11 cellular contexts compared by ENCODE assay signal in the genomic region with DNA sequence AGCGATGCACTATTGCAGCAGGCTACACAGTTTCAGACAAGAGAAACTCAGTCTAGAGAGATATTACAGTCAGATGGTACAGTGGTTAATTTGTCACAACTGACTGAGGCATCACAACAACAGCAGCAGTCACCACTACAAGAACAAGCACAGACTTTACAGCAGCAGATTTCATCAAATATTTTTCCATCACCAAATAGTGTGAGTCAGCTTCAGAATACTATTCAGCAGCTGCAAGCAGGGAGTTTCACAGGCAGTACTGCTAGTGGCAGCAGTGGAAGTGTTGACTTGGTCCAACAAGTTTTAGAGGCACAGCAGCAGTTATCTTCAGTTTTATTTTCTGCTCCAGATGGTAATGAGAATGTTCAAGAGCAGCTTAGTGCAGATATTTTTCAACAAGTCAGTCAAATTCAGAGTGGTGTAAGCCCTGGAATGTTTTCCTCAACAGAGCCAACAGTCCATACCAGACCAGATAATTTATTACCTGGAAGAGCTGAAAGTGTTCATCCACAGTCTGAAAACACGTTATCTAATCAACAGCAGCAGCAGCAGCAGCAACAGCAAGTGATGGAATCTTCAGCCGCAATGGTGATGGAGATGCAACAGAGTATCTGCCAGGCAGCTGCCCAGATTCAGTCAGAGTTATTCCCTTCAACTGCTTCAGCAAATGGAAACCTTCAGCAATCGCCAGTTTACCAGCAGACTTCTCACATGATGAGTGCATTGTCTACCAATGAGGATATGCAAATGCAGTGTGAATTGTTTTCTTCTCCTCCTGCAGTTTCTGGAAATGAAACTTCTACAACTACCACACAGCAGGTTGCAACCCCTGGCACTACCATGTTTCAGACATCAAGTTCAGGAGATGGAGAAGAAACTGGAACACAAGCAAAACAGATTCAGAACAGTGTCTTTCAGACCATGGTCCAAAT. TPM values are rescaled to one million over a fixed set of nuclear protein-coding genes. Genes with fewer than 3 reads are reported as not detected.
DNase-seq lines count a peak whose midpoint lies in the region; ATAC-seq and TF ChIP-seq lines count a peak whose summit lies in the region.
"Had no signal": no experiment of that assay in that cellular context is flagged by ENCODE, and none has a peak within 500 bp of the region (broad histone marks: within the 10 kb centered on the region; RNA-seq: fewer than 3 reads in every experiment).

No MANE protein-coding gene starts in this region.

- H3K9me3 Mint-ChIP-seq in activated CD4-positive, alpha-beta memory T cell treated with anti-CD3 and anti-CD28 coated beads for 36 hours: no peaks in the 10 kb centered on the region

- peaks cover 40% of the 10 kb centered on the region for H3K36me3 Mint-ChIP-seq in activated CD4-positive, alpha-beta memory T cell treated with anti-CD3 and anti-CD28 coated beads for 36 hours

- H3K4me1 ChIP-seq in right cardiac atrium (ENCODE audit: control insufficient read depth, insufficient read depth, low read length) (no peaks in the 10 kb centered on the region), hepatocyte (ENCODE audit: insufficient read depth) (no peaks in the 10 kb centered on the region), vagina (no peaks in the 10 kb centered on the region)
- H3K4me1 ChIP-seq: parathyroid adenoma had no signal

- peaks cover 17% of the 10 kb centered on the region for H3K4me1 Mint-ChIP-seq in activated CD4-positive, alpha-beta memory T cell treated with anti-CD3 and anti-CD28 coated beads for 36 hours (ENCODE audit: low read depth)

- H3K27me3 Mint-ChIP-seq in activated CD4-positive, alpha-beta memory T cell treated with anti-CD3 and anti-CD28 coated beads for 36 hours: no peaks in the 10 kb centered on the region

- intact Hi-C loops in right cardiac atrium (cut with DNase I): no loop called here
- intact Hi-C loops in left ventricle myocardium superior (cut with micrococcal nuclease): no loop called here
- intact Hi-C loops in activated CD4-positive, alpha-beta memory T cell treated with anti-CD3 and anti-CD28 coated beads for 36 hours (cut with micrococcal nuclease): no loop called here
- intact Hi-C loops in vagina (cut with DNase I): no loop called here

- TF ChIP-seq CTCF in hepatocyte (IDR thresholded peaks at IDR 0.05; ENCODE audit: poor library complexity): no peak
- TF ChIP-seq CTCF in vagina (IDR thresholded peaks at IDR 0.05): no peak

- H3K27ac ChIP-seq in right cardiac atrium (ENCODE audit: low read length) (peak overlapping the region; percentile 13), hepatocyte (peak overlapping the region; percentile 51), vagina (peak overlapping the region; percentile 30)
- H3K27ac ChIP-seq: parathyroid adenoma had no signal

- no peaks in the 10 kb centered on the region for H3K9me3 ChIP-seq in right cardiac atrium (ENCODE audit: control insufficient read depth, low read length)
- no peaks in the 10 kb centered on the region for H3K9me3 ChIP-seq in hepatocyte (ENCODE audit: low read depth)
- no peaks in the 10 kb centered on the region for H3K9me3 ChIP-seq in vagina

- WGBS in right cardiac atrium: 63% methylated on average over 4 of the region's 4 CpGs
- 83% methylated on average over 4 of the region's 4 CpGs for WGBS in hepatocyte (ENCODE audit: low lambda C conversion rate, missing lambda C conversion rate)

- no peaks in the 10 kb centered on the region for H3K9me2 ChIP-seq in hepatocyte (replicated peaks; ENCODE audit: insufficient read depth)

- POLR2A ChIA-PET in activated CD4-positive, alpha-beta memory T cell treated with anti-CD3 and anti-CD28 coated beads for 36 hours (lab: Charles Lee): interaction anchor here (1.5 kb wide), 1 partner anchor 128 kb away, joined by 4 read pairs; no protein-coding TSS in a partner anchor
- POLR2A ChIA-PET in HEK293T (lab: Yijun Ruan, JAX): no interaction called here

- H3K36me3 ChIP-seq in hepatocyte (replicated peaks; ENCODE audit: insufficient read depth, low read depth): no peaks in the 10 kb centered on the region
- peaks cover 0 to 45% of the 10 kb centered on the region in 2 donors for H3K36me3 ChIP-seq in vagina

- H3K27me3 ChIP-seq in right cardiac atrium (ENCODE audit: control insufficient read depth, insufficient read depth) (no peaks in the 10 kb centered on the region), hepatocyte (no peaks in the 10 kb centered on the region), vagina (no peaks in the 10 kb centered on the region)

- peaks cover 17% of the 10 kb centered on the region for H3K79me2 ChIP-seq in hepatocyte
- H3K79me2 ChIP-seq: parathyroid adenoma had no signal

- H2AFZ ChIP-seq in hepatocyte: no peak overlapping the region
- H2AFZ ChIP-seq: parathyroid adenoma had no signal

- no peak overlapping the region for H3K4me2 ChIP-seq in hepatocyte

- H3K27ac Mint-ChIP-seq in activated CD4-positive, alpha-beta memory T cell treated with anti-CD3 and anti-CD28 coated beads for 36 hours: peak overlapping the region; percentile 77

- no peak overlapping the region for H3K4me3 ChIP-seq in right cardiac atrium (ENCODE audit: low read length)
- no peak overlapping the region for H3K4me3 ChIP-seq in hepatocyte
- H3K4me3 ChIP-seq in vagina: no peak overlapping the region

- DNase-seq in right cardiac atrium (no peak), left ventricle myocardium superior (no peak), hepatocyte (ENCODE audit: low spot score) (peak; percentile 29), vagina (ENCODE audit: extremely low spot score in 2 of 2) (no peak), HEK293T (ENCODE audit: extremely low spot score) (no peak)
- DNase-seq in activated CD4-positive, alpha-beta memory T cell treated with anti-CD3 and anti-CD28 coated beads for 36 hours: peak; percentile 26
- DNase-seq: effector memory CD4-positive, alpha-beta T cell; NCI-H82 had no signal

- CTCF ChIA-PET in activated CD4-positive, alpha-beta memory T cell treated with anti-CD3 and anti-CD28 coated beads for 36 hours (lab: Charles Lee): interaction anchor here (0.8 to 2.0 kb wide), 2 partner anchors 62 to 296 kb away, joined by 3 to 7 read pairs; partner anchors contain the start of gene NOB1
- CTCF ChIA-PET in HEK293T (lab: Yijun Ruan, JAX): no interaction called here

- no peak overlapping the region for H3K4me3 Mint-ChIP-seq in activated CD4-positive, alpha-beta memory T cell treated with anti-CD3 and anti-CD28 coated beads for 36 hours

- TF ChIP-seq POLR2A in vagina (IDR thresholded peaks at IDR 0.05): no peak

- ATAC-seq in right cardiac atrium (peak; percentile 16 to 42), left ventricle myocardium superior (no peak), HG02852 (IDR thresholded peaks at IDR 0.05; ENCODE audit: unreplicated experiment) (no peak), HG03045 (IDR thresholded peaks at IDR 0.05; ENCODE audit: unreplicated experiment) (no peak)

- no peaks in the 10 kb centered on the region for H4K20me1 ChIP-seq in hepatocyte (ENCODE audit: insufficient read depth, poor library complexity, severe bottlenecking)

TF ChIP-seq in HEK293T, 16 proteins besides CTCF, POLR2A, EP300 and RAD21:
- TF ChIP-seq TARDBP (IDR thresholded peaks at IDR 0.05) (no peak), SUZ12 (IDR thresholded peaks at IDR 0.05) (no peak), BHLHE40 (IDR thresholded peaks at IDR 0.05; ENCODE audit: borderline replicate concordance) (no peak), LEF1 (IDR thresholded peaks at IDR 0.05; ENCODE audit: borderline replicate concordance) (no peak), FOXA1 (IDR thresholded peaks at IDR 0.05) (no peak), SP1 (IDR thresholded peaks at IDR 0.05) (no peak)

RNA-seq across cellular contexts. Expression of gene NQO1, which starts 34.1 kb away (rescaled TPM):
- total RNA-seq in right cardiac atrium (10 to 100 TPM; 11.5 to 27.0 (median 15.7) TPM), left ventricle myocardium superior (36.2 TPM), hepatocyte (131 and 132 TPM in 2 replicates), vagina (84.5 TPM)
- polyA plus RNA-seq in right cardiac atrium (19.9 TPM), hepatocyte (142 and 169 TPM in 2 replicates)
- total RNA-seq in activated CD4-positive, alpha-beta memory T cell treated with anti-CD3 and anti-CD28 coated beads for 36 hours: 10 to 100 TPM; 14.9 to 18.2 TPM

Comparison
In these comparisons a context has a peak if more than half of its experiments do, and no peak if none do; other contexts are left out.
1. ATAC-seq: peak in right cardiac atrium (2 of 2); none in left ventricle myocardium superior (single experiment), HG02852 (single experiment) and HG03045 (single experiment).
2. DNase-seq: peak in activated CD4-positive, alpha-beta memory T cell treated with anti-CD3 and anti-CD28 coated beads for 36 hours (single experiment) and hepatocyte (single experiment); none in right cardiac atrium (0 of 3), left ventricle myocardium superior (single experiment), vagina (0 of 2) and HEK293T (single experiment).
3. Peak in every context shown above with its lines, with median percentiles within 50 percentile points of each other: H3K27ac ChIP-seq.